8 cellular contexts compared by ENCODE assay signal in the genomic region with DNA sequence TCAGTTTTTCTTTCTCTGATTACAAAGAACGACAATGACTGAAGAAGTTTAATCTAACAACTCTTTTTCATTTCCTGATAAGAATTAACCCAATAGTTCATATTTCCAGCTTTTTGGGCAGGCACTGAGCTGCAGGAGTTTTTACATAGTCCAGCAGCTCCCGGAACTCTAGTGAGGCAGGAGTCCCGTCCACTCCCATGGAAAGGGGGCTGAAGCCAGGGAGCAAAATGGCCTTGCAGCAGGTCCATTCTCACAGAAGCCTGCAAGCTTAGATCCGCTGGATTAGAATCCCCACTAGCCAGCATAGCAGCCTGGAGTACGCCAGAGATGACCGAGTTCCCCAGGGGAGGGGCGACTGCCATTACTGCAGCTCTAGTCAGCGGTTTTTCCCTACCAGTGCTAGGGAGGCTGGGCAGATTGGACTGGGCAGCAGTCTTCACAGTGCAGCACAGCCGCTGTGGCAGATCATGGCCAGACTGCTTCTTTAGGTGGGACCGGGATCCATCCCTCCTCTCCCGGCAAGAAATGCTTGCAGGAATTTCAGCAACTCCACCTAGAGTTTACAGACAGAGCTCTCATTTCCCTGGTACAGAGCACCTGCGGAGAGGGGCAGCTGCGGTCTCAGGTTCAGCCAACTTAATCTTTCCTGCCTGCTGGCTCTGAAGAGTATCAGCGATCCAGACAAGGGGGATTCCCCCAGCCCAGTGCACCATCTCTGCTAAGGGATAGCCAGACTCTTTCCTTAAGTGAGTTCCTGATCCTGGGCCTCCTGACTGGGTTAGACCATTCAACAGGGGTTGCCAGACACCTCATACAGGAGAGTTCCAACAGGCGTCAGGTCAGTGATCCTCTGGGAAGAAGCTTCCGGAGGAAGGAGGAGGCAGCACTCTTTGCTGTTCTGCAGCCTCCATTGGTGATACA. TPM values are rescaled to one million over a fixed set of nuclear protein-coding genes. Genes with fewer than 3 reads are reported as not detected.
DNase-seq lines count a peak whose midpoint lies in the region; ATAC-seq and TF ChIP-seq lines count a peak whose summit lies in the region.

No MANE protein-coding gene starts in this region.

- no peaks in the 10 kb centered on the region for H3K27me3 Mint-ChIP-seq in nephron (ENCODE audit: low read depth)

- DNase-seq in AG10803 (ENCODE audit: low read depth) (peak; percentile 48), SHP77 treated with DMSO at 0.1 percent for 48 hours (lab: John Stamatoyannopoulos, UW) (peak; percentile 29), epithelial cell of proximal tubule (ENCODE audit: low read depth) (no peak), middle frontal gyrus (ENCODE audit: extremely low spot score, low spot score) (no peak)
- DNase-seq in stimulated activated CD8-positive, alpha-beta memory T cell treated with anti-CD3 and anti-CD28 coated beads, Interleukin-4, amount 100 ng/mL, for 48 hours: no peak

- no peak for TF ChIP-seq CTCF in AG10803 (conservative IDR thresholded peaks at IDR 0.05; ENCODE audit: low read length)
- no peak for TF ChIP-seq CTCF in epithelial cell of proximal tubule (conservative IDR thresholded peaks at IDR 0.05; ENCODE audit: low read depth, low read length)
- TF ChIP-seq CTCF in nephron (IDR thresholded peaks at IDR 0.05; ENCODE audit: unreplicated experiment in 3 of 3): no peak

- no peaks in the 10 kb centered on the region for H3K36me3 Mint-ChIP-seq in nephron (ENCODE audit: low read depth)

- H3K27ac Mint-ChIP-seq in nephron: peak overlapping the region; percentile 63 to 89 (median 88)

- H3K4me3 ChIP-seq in AG10803 (ENCODE audit: low read length): peak overlapping the region; percentile 65
- peak overlapping the region; percentile 65 for H3K4me3 ChIP-seq in epithelial cell of proximal tubule (ENCODE audit: low read depth, low read length)

- peaks cover 22% of the 10 kb centered on the region for H3K4me1 Mint-ChIP-seq in nephron

- peak overlapping the region; percentile 71 to 88 (median 84) for H3K4me3 Mint-ChIP-seq in nephron

- ATAC-seq in GM21737 (IDR thresholded peaks at IDR 0.05; ENCODE audit: unreplicated experiment): peak; percentile 13
- ATAC-seq in HG02852 (IDR thresholded peaks at IDR 0.05; ENCODE audit: unreplicated experiment): no peak

- peaks cover 39% of the 10 kb centered on the region for H3K9me3 Mint-ChIP-seq in nephron

RNA-seq across cellular contexts. Expression of gene CASP4, which starts 0.7 kb away (rescaled TPM):
- 27.6 and 30.4 TPM in 2 replicates for total RNA-seq in epithelial cell of proximal tubule

RNA-seq across cellular contexts. Expression of gene CASP5, which starts 53.9 kb away (rescaled TPM):
- not detected in 2 replicates for total RNA-seq in epithelial cell of proximal tubule

Comparison
In these comparisons a context has a peak if more than half of its experiments do, and no peak if none do; other contexts are left out.
1. DNase-seq: peak in AG10803 (single experiment) and SHP77 treated with DMSO at 0.1 percent for 48 hours (single experiment); none in epithelial cell of proximal tubule (single experiment), middle frontal gyrus (single experiment) and stimulated activated CD8-positive, alpha-beta memory T cell treated with anti-CD3 and anti-CD28 coated beads, Interleukin-4, amount 100 ng/mL, for 48 hours (single experiment).